ENCODE assay signal across 12 cellular contexts in the genomic region with DNA sequence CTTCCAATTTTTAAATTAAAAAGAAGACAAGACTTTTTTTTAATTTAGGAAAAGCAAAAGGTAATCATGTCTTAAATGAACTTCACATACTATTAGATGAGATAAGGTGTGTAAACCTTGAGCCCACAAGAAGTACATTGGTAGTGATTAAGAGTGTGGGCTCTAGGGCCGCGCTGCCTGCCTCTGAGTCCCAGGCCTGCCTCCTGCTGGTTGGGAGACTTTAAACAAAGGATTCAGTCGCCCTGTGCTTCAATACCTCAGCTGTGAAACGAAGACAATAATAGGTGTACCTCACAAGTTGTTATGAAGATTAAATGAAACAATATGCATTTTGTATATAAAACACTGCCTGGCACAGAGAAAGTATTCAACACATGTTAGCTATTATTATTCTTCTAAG.
DNase-seq lines count a peak whose midpoint lies in the region; ATAC-seq, FAIRE-seq and TF ChIP-seq lines count a peak whose summit lies in the region.
"Had no signal": no experiment of that assay in that cellular context is flagged by ENCODE, and none has a peak within 500 bp of the region (broad histone marks: within the 10 kb centered on the region; RNA-seq: fewer than 3 reads in every experiment).

No MANE protein-coding gene starts in this region.

- H3K9me1 ChIP-seq in K562 (ENCODE audit: control insufficient read depth, insufficient read depth, low read length): no peaks in the 10 kb centered on the region

- H3K27me3 ChIP-seq in left ventricle myocardium inferior (ENCODE audit: low read depth) (no peaks in the 10 kb centered on the region), K562 (ENCODE audit: control insufficient read depth in 2 of 2, insufficient read depth in 2 of 2, low read length in 2 of 2) (peaks cover 0 to under 1% of the 10 kb centered on the region in 2 experiments; a peak in 2 of 5 replicates), muscle layer of colon (ENCODE audit: control insufficient read depth in 1 of 2, insufficient read depth in 2 of 2, low read length in 2 of 2) (no peaks in the 10 kb centered on the region)

- POLR2A ChIA-PET in K562 (lab: Yijun Ruan, JAX): interaction anchor here (1.7 kb wide), 1 partner anchor 173 kb away, joined by 4 read pairs; a partner anchor contains a TSS

- in situ Hi-C loops in K562 (cut with MboI): loop anchor here (10.0 kb wide), 1 partner anchor 255 kb away; no protein-coding TSS in a partner anchor

- no peak overlapping the region for H2AFZ ChIP-seq in K562 (ENCODE audit: low read depth, low read length)

- H3K9me3 ChIP-seq in left ventricle myocardium inferior (replicated peaks) (no peaks in the 10 kb centered on the region), K562 (replicated peaks; ENCODE audit: control insufficient read depth, insufficient read depth, low read depth, low read length) (no peaks in the 10 kb centered on the region), muscle layer of colon (ENCODE audit: low read length) (no peaks in the 10 kb centered on the region)

- CTCF ChIA-PET in K562 (lab: Yijun Ruan, JAX; ENCODE audit: low intra/inter-chr PET ratio): interaction anchor here (0.5 to 1.1 kb wide), 2 partner anchors 247 to 1015 kb away, joined by 3 read pairs; no protein-coding TSS in a partner anchor

- H3K36me3 ChIP-seq in left ventricle myocardium inferior: no peaks in the 10 kb centered on the region
- H3K36me3 ChIP-seq in K562 (ENCODE audit: control insufficient read depth, insufficient read depth, low read length): no peaks in the 10 kb centered on the region
- H3K36me3 ChIP-seq in muscle layer of colon (ENCODE audit: insufficient read depth, low read length): peaks cover 12% of the 10 kb centered on the region

- BruUV-seq in K562 (replicated peaks; lab: Mats Ljungman, UMichigan): no TSS peak

- no peak overlapping the region for H3K4me2 ChIP-seq in K562 (ENCODE audit: insufficient read depth, low read length)

- no peak for TF ChIP-seq POLR2A in K562 (conservative IDR thresholded peaks at IDR 0.05)

- no peak overlapping the region for H3K9ac ChIP-seq in K562 (ENCODE audit: insufficient read depth in 1 of 2, low read depth in 2 of 2, low read length in 2 of 2)
- H3K9ac ChIP-seq in muscle layer of colon (ENCODE audit: low read length): no peak overlapping the region

- TF ChIP-seq CTCF in left ventricle myocardium inferior (IDR thresholded peaks at IDR 0.05; ENCODE audit: borderline replicate concordance) (peak; percentile 26), K562 (IDR thresholded peaks at IDR 0.05 in 2 of 3, conservative IDR thresholded peaks at IDR 0.05 in 1 of 3; ENCODE audit: insufficient read depth in 2 of 3, low read depth in 1 of 3, low read length in 3 of 3) (peak; percentile 35 to 38 (median 37); a peak in 3 of 6 replicates)

- WGBS in K562 (ENCODE audit: insufficient coverage, low coverage, missing lambda C conversion rate): 3% methylated on average over 4 of the region's 4 CpGs

- H3K27ac ChIP-seq in left ventricle myocardium inferior (replicated peaks): peak overlapping the region; percentile 68
- H3K27ac ChIP-seq in K562 (ENCODE audit: extremely low read depth, low read depth, low read length): no peak overlapping the region
- H3K27ac ChIP-seq in muscle layer of colon (ENCODE audit: low read depth, low read length): peak overlapping the region; percentile 76

- TF ChIP-seq EP300 in K562 (IDR thresholded peaks at IDR 0.05; ENCODE audit: low read length): no peak

- H3K4me1 ChIP-seq in left ventricle myocardium inferior (peaks cover 93% of the 10 kb centered on the region), K562 (replicated peaks in 1 of 2; ENCODE audit: control insufficient read depth in 2 of 2, insufficient read depth in 2 of 2, low read length in 2 of 2) (no peaks in the 10 kb centered on the region), muscle layer of colon (ENCODE audit: insufficient read depth, low read length) (peaks cover 62% of the 10 kb centered on the region)

- intact Hi-C loops in left ventricle myocardium inferior (cut with micrococcal nuclease): loop anchor here (5.0 kb wide), 1 partner anchor 248 kb away; no protein-coding TSS in a partner anchor
- intact Hi-C loops in Right ventricle myocardium superior (cut with DNase I): loop anchor here (5.0 to 10.0 kb wide), 4 partner anchors 55 to 248 kb away; a partner anchor contains a TSS
- intact Hi-C loops in K562 (cut with micrococcal nuclease): loop anchor here (5.0 kb wide), 1 partner anchor 173 kb away; a partner anchor contains a TSS

- H4K20me1 ChIP-seq in K562 (replicated peaks; ENCODE audit: control insufficient read depth, insufficient read depth, low read length): no peaks in the 10 kb centered on the region

- no peak overlapping the region for H3K4me3 ChIP-seq in left ventricle myocardium inferior
- H3K4me3 ChIP-seq in K562: no peak overlapping the region
- H3K4me3 ChIP-seq in muscle layer of colon (ENCODE audit: low read depth in 1 of 2, low read length in 2 of 2): no peak overlapping the region

- TF ChIP-seq RAD21 in K562 (CRISPR knock-in tag; conservative IDR thresholded peaks at IDR 0.05 in 1 of 2, IDR thresholded peaks at IDR 0.05 in 1 of 2): peak in 1 of 2 experiments; percentile 33; a peak in 2 of 4 replicates

- no peak for FAIRE-seq in K562 (lab: Jason Lieb, UNC)

- no peaks in the 10 kb centered on the region for H3K79me2 ChIP-seq in K562 (ENCODE audit: control insufficient read depth, insufficient read depth, low read length)

- ATAC-seq in Right ventricle myocardium superior (ENCODE audit: poor library complexity) (no peak), K562 (peak; percentile 84), GM18502 (IDR thresholded peaks at IDR 0.05; ENCODE audit: poor library complexity, unreplicated experiment) (no peak)

- DNase-seq in left ventricle myocardium inferior (no peak), Right ventricle myocardium superior (no peak), K562 (ENCODE audit: extremely low read depth in 1 of 4, low spot score in 3 of 4) (peak in 1 of 4 experiments; percentile 26), RKO (ENCODE audit: low spot score) (no peak), SIG-M5 treated with dmso at 0.1 percent for 504 hours (lab: John Stamatoyannopoulos, UW; ENCODE audit: unreplicated experiment) (no peak), NCI-H1930 (lab: John Stamatoyannopoulos, UW) (no peak)
- DNase-seq: activated naive CD4-positive, alpha-beta T cell treated with anti-CD3 and anti-CD28 coated beads, Interleukin-2, amount 50 U/mL, for 16 hours; KG1; retina; stimulated activated CD8-positive, alpha-beta memory T cell treated with anti-CD3 and anti-CD28 coated beads, Interleukin-4, amount 100 ng/mL, for 48 hours had no signal

TF ChIP-seq in K562, 482 proteins besides CTCF, POLR2A, EP300 and RAD21 (continues in another document):
- TF ChIP-seq SMC3 (conservative IDR thresholded peaks at IDR 0.05; ENCODE audit: insufficient read depth, low read depth, low read length) (0 out of 2 replicates have a peak, but pooled peaks have one; percentile 18), ZNF133 (CRISPR knock-in tag; IDR thresholded peaks at IDR 0.05) (no peak), SRSF9 (IDR thresholded peaks at IDR 0.05; ENCODE audit: borderline replicate concordance, low read depth, low read length) (no peak), POU5F1 (IDR thresholded peaks at IDR 0.05; ENCODE audit: borderline replicate concordance, low read depth, low read length, partially characterized antibody) (no peak), STAG1 (CRISPR knock-in tag; IDR thresholded peaks at IDR 0.05; ENCODE audit: borderline replicate concordance) (no peak), ZNF785 (CRISPR knock-in tag; IDR thresholded peaks at IDR 0.05) (no peak)
- TF ChIP-seq, protein P1, sequence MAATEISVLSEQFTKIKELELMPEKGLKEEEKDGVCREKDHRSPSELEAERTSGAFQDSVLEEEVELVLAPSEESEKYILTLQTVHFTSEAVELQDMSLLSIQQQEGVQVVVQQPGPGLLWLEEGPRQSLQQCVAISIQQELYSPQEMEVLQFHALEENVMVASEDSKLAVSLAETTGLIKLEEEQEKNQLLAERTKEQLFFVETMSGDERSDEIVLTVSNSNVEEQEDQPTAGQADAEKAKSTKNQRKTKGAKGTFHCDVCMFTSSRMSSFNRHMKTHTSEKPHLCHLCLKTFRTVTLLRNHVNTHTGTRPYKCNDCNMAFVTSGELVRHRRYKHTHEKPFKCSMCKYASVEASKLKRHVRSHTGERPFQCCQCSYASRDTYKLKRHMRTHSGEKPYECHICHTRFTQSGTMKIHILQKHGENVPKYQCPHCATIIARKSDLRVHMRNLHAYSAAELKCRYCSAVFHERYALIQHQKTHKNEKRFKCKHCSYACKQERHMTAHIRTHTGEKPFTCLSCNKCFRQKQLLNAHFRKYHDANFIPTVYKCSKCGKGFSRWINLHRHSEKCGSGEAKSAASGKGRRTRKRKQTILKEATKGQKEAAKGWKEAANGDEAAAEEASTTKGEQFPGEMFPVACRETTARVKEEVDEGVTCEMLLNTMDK (IDR thresholded peaks at IDR 0.05; ENCODE audit: borderline replicate concordance, insufficient read depth, low read depth, low read length, poor library complexity, severe bottlenecking): peak; percentile 19
- TF ChIP-seq, protein P2, sequence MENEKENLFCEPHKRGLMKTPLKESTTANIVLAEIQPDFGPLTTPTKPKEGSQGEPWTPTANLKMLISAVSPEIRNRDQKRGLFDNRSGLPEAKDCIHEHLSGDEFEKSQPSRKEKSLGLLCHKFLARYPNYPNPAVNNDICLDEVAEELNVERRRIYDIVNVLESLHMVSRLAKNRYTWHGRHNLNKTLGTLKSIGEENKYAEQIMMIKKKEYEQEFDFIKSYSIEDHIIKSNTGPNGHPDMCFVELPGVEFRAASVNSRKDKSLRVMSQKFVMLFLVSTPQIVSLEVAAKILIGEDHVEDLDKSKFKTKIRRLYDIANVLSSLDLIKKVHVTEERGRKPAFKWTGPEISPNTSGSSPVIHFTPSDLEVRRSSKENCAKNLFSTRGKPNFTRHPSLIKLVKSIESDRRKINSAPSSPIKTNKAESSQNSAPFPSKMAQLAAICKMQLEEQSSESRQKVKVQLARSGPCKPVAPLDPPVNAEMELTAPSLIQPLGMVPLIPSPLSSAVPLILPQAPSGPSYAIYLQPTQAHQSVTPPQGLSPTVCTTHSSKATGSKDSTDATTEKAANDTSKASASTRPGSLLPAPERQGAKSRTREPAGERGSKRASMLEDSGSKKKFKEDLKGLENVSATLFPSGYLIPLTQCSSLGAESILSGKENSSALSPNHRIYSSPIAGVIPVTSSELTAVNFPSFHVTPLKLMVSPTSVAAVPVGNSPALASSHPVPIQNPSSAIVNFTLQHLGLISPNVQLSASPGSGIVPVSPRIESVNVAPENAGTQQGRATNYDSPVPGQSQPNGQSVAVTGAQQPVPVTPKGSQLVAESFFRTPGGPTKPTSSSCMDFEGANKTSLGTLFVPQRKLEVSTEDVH (IDR thresholded peaks at IDR 0.05; ENCODE audit: low read depth, partially characterized antibody): no peak
- TF ChIP-seq, protein P3, sequence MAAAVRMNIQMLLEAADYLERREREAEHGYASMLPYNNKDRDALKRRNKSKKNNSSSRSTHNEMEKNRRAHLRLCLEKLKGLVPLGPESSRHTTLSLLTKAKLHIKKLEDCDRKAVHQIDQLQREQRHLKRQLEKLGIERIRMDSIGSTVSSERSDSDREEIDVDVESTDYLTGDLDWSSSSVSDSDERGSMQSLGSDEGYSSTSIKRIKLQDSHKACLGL (CRISPR knock-in tag; IDR thresholded peaks at IDR 0.05; ENCODE audit: borderline replicate concordance, poor library complexity, severe bottlenecking): no peak
